In genomic region chr10:10915215-10915614, GRCh38 we compare ENCODE assay signal across 26 cellular contexts.
A peak's percentile ranks its signal among the peaks of the same experiment; 100 is the strongest.
DNase-seq lines count a peak whose midpoint lies in the region; ATAC-seq, FAIRE-seq and TF ChIP-seq lines count a peak whose summit lies in the region.
"Had no signal": no experiment of that assay in that cellular context is flagged by ENCODE, and none has a peak within 500 bp of the region (broad histone marks: within the 10 kb centered on the region; RNA-seq: fewer than 3 reads in every experiment).

No MANE protein-coding gene starts in this region.

- H3F3A ChIP-seq in GM23248 (ENCODE audit: insufficient read depth), result peaks cover 21% of the 10 kb centered on the region

- H3K9me3 Mint-ChIP-seq in activated CD8-positive, alpha-beta T cell treated with anti-CD3 and anti-CD28 coated beads, Interleukin-2, amount 10 ng/mL, durations not matched to agents 7 days and 5 days (ENCODE audit: insufficient read depth), result no peaks in the 10 kb centered on the region
- no peaks in the 10 kb centered on the region for H3K9me3 Mint-ChIP-seq in activated CD8-positive, alpha-beta T cell treated with anti-CD3 and anti-CD28 coated beads for 36 hours
- H3K9me3 Mint-ChIP-seq in CD4-positive, alpha-beta T cell, result no peaks in the 10 kb centered on the region
- no peaks in the 10 kb centered on the region for H3K9me3 Mint-ChIP-seq in activated T-helper 2 cell treated with anti-CD3 and anti-CD28 coated beads, Interferon-gamma antibody, Interleukin-2, Interleukin-4, amounts not matched to agents 10 μg/mL and 5 μg/mL and 100 μg/mL, durations not matched to agents 14 hours and 24 hours and 36 hours
- H3K9me3 Mint-ChIP-seq: H9 had no signal

- CTCF ChIA-PET in activated CD8-positive, alpha-beta T cell treated with anti-CD3 and anti-CD28 coated beads, Interleukin-2, amount 10 ng/mL, durations not matched to agents 7 days and 5 days (lab: Charles Lee), result interaction anchor here (0.6 kb wide), 1 partner anchor 294 kb away, joined by 4 read pairs; no protein-coding TSS in a partner anchor
- CTCF ChIA-PET in activated CD8-positive, alpha-beta T cell treated with anti-CD3 and anti-CD28 coated beads for 36 hours (lab: Charles Lee), result no interaction called here
- CTCF ChIA-PET in CD4-positive, alpha-beta T cell (lab: Charles Lee), result no interaction called here
- CTCF ChIA-PET in K562 (lab: Yijun Ruan, JAX; ENCODE audit: low intra/inter-chr PET ratio), result no interaction called here

- H3K27ac Mint-ChIP-seq in activated CD8-positive, alpha-beta T cell treated with anti-CD3 and anti-CD28 coated beads, Interleukin-2, amount 10 ng/mL, durations not matched to agents 7 days and 5 days, result no peak overlapping the region
- H3K27ac Mint-ChIP-seq in activated CD8-positive, alpha-beta T cell treated with anti-CD3 and anti-CD28 coated beads for 36 hours, result no peak overlapping the region
- no peak overlapping the region for H3K27ac Mint-ChIP-seq in CD4-positive, alpha-beta T cell
- no peak overlapping the region for H3K27ac Mint-ChIP-seq in activated T-helper 2 cell treated with anti-CD3 and anti-CD28 coated beads, Interferon-gamma antibody, Interleukin-2, Interleukin-4, amounts not matched to agents 10 μg/mL and 5 μg/mL and 100 μg/mL, durations not matched to agents 14 hours and 24 hours and 36 hours
- H3K27ac Mint-ChIP-seq: B cell, H9 had no signal

- H3K79me2 ChIP-seq in GM23248 (ENCODE audit: insufficient read depth) (no peaks in the 10 kb centered on the region), K562 (ENCODE audit: control insufficient read depth, insufficient read depth, low read length) (no peaks in the 10 kb centered on the region)

- TF ChIP-seq POLR2A in K562 (conservative IDR thresholded peaks at IDR 0.05), result no peak

- no peak overlapping the region for H3K27ac ChIP-seq in CD4-positive, alpha-beta T cell (ENCODE audit: low read depth, low read length)
- H3K27ac ChIP-seq in GM23248 (no peak overlapping the region), K562 (ENCODE audit: extremely low read depth, low read depth, low read length) (no peak overlapping the region)
- H3K27ac ChIP-seq: HL-60, KMS-11, Peyer's patch, SJSA1 had no signal

- TF ChIP-seq RAD21 in K562 (CRISPR knock-in tag; conservative IDR thresholded peaks at IDR 0.05 in 1 of 2, IDR thresholded peaks at IDR 0.05 in 1 of 2), result no peak

- H3K27me3 Mint-ChIP-seq in activated CD8-positive, alpha-beta T cell treated with anti-CD3 and anti-CD28 coated beads, Interleukin-2, amount 10 ng/mL, durations not matched to agents 7 days and 5 days (ENCODE audit: low read depth), result peaks cover 12% of the 10 kb centered on the region
- peaks cover 9% of the 10 kb centered on the region for H3K27me3 Mint-ChIP-seq in activated CD8-positive, alpha-beta T cell treated with anti-CD3 and anti-CD28 coated beads for 36 hours
- H3K27me3 Mint-ChIP-seq in CD4-positive, alpha-beta T cell, result peaks cover 18% of the 10 kb centered on the region
- H3K27me3 Mint-ChIP-seq in activated T-helper 2 cell treated with anti-CD3 and anti-CD28 coated beads, Interferon-gamma antibody, Interleukin-2, Interleukin-4, amounts not matched to agents 10 μg/mL and 5 μg/mL and 100 μg/mL, durations not matched to agents 14 hours and 24 hours and 36 hours (ENCODE audit: low read depth), result peaks cover 9% of the 10 kb centered on the region

- H2AFZ ChIP-seq in GM23248 (no peak overlapping the region), K562 (ENCODE audit: low read depth, low read length) (no peak overlapping the region)

- H3K4me3 ChIP-seq in GM23248 (no peak overlapping the region), K562 (no peak overlapping the region)
- H3K4me3 ChIP-seq: GM12878, Peyer's patch, SJSA1 had no signal

- no peaks in the 10 kb centered on the region for H3K27me3 ChIP-seq in CD4-positive, alpha-beta T cell (ENCODE audit: control insufficient read depth, insufficient read depth, low read length)
- no peaks in the 10 kb centered on the region for H3K27me3 ChIP-seq in GM23248 (replicated peaks; ENCODE audit: insufficient read depth)
- H3K27me3 ChIP-seq in K562 (ENCODE audit: control insufficient read depth in 2 of 2, insufficient read depth in 2 of 2, low read length in 2 of 2), result peaks cover 0 to 5% of the 10 kb centered on the region in 2 experiments; a peak in 1 of 5 replicates
- H3K27me3 ChIP-seq: Peyer's patch had no signal

- H3K9me3 ChIP-seq in CD4-positive, alpha-beta T cell (ENCODE audit: control insufficient read depth, low read length), result no peaks in the 10 kb centered on the region
- H3K9me3 ChIP-seq in GM23248 (ENCODE audit: low read depth) (no peaks in the 10 kb centered on the region), K562 (replicated peaks; ENCODE audit: control insufficient read depth, insufficient read depth, low read depth, low read length) (no peaks in the 10 kb centered on the region)
- H3K9me3 ChIP-seq: Peyer's patch, SJSA1 had no signal

- H3K9ac ChIP-seq in GM23248, result no peak overlapping the region
- H3K9ac ChIP-seq in K562 (ENCODE audit: insufficient read depth in 1 of 2, low read depth in 2 of 2, low read length in 2 of 2), result no peak overlapping the region
- H3K9ac ChIP-seq: KMS-11 had no signal

- H3K4me1 ChIP-seq in GM23248 (ENCODE audit: insufficient read depth), result peaks cover 13% of the 10 kb centered on the region
- H3K4me1 ChIP-seq in K562 (replicated peaks in 1 of 2; ENCODE audit: control insufficient read depth in 2 of 2, insufficient read depth in 2 of 2, low read length in 2 of 2), result no peaks in the 10 kb centered on the region
- H3K4me1 ChIP-seq: Peyer's patch had no signal

- no peak for FAIRE-seq in K562 (lab: Jason Lieb, UNC)
- FAIRE-seq: A204.1, D721Med, GM12878, HepG2 had no signal

- no peak for DNase-seq in activated CD8-positive, alpha-beta T cell treated with anti-CD3 and anti-CD28 coated beads, Interleukin-2, amount 10 ng/mL, durations not matched to agents 7 days and 5 days
- no peak for DNase-seq in activated CD8-positive, alpha-beta T cell treated with anti-CD3 and anti-CD28 coated beads for 36 hours
- DNase-seq in CD4-positive, alpha-beta T cell, result no peak
- DNase-seq in GM23248, result peak; percentile 27
- DNase-seq in K562 (ENCODE audit: extremely low read depth in 1 of 4, low spot score in 3 of 4), result no peak
- no peak for DNase-seq in T1000 (lab: John Stamatoyannopoulos, UW)
- DNase-seq in SKM-1 treated with dmso at 0.1 percent for 144 hours (lab: John Stamatoyannopoulos, UW; ENCODE audit: unreplicated experiment), result no peak
- no peak for DNase-seq in activated T-helper 2 cell treated with anti-CD3 and anti-CD28 coated beads, Interferon-gamma antibody, Interleukin-2, Interleukin-4, amounts not matched to agents 10 μg/mL and 5 μg/mL and 100 μg/mL, durations not matched to agents 14 hours and 24 hours and 36 hours (ENCODE audit: low spot score)
- DNase-seq: DMS53, H9, NCI-H1694, NCI-H2081, NCI-H2171, NCI-H345, NCI-H524, NCI-H82, Peyer's patch had no signal

- no peak for TF ChIP-seq EP300 in K562 (IDR thresholded peaks at IDR 0.05; ENCODE audit: low read length)

- H3K4me2 ChIP-seq in GM23248 (ENCODE audit: unreplicated experiment) (no peak overlapping the region), K562 (ENCODE audit: insufficient read depth, low read length) (no peak overlapping the region)
- H3K4me2 ChIP-seq: KMS-11 had no signal

- H4K20me1 ChIP-seq in GM23248 (ENCODE audit: insufficient read depth) (no peaks in the 10 kb centered on the region), K562 (replicated peaks; ENCODE audit: control insufficient read depth, insufficient read depth, low read length) (no peaks in the 10 kb centered on the region)

- H3K9me1 ChIP-seq in K562 (ENCODE audit: control insufficient read depth, insufficient read depth, low read length), result no peaks in the 10 kb centered on the region

- ATAC-seq in activated CD8-positive, alpha-beta T cell treated with anti-CD3 and anti-CD28 coated beads, Interleukin-2, amount 10 ng/mL, durations not matched to agents 7 days and 5 days, result peak; percentile 69
- no peak for ATAC-seq in activated CD8-positive, alpha-beta T cell treated with anti-CD3 and anti-CD28 coated beads for 36 hours
- ATAC-seq in CD4-positive, alpha-beta T cell (ENCODE audit: poor library complexity), result peak; percentile 37
- ATAC-seq in K562, result no peak
- ATAC-seq: GM12878, HepG2 had no signal

- H3K4me3 Mint-ChIP-seq in activated CD8-positive, alpha-beta T cell treated with anti-CD3 and anti-CD28 coated beads, Interleukin-2, amount 10 ng/mL, durations not matched to agents 7 days and 5 days, result no peak overlapping the region
- no peak overlapping the region for H3K4me3 Mint-ChIP-seq in activated CD8-positive, alpha-beta T cell treated with anti-CD3 and anti-CD28 coated beads for 36 hours
- no peak overlapping the region for H3K4me3 Mint-ChIP-seq in CD4-positive, alpha-beta T cell
- H3K4me3 Mint-ChIP-seq in activated T-helper 2 cell treated with anti-CD3 and anti-CD28 coated beads, Interferon-gamma antibody, Interleukin-2, Interleukin-4, amounts not matched to agents 10 μg/mL and 5 μg/mL and 100 μg/mL, durations not matched to agents 14 hours and 24 hours and 36 hours (ENCODE audit: low read depth), result no peak overlapping the region
- H3K4me3 Mint-ChIP-seq: B cell, CD14-positive monocyte, H9 had no signal

- no peaks in the 10 kb centered on the region for H3K9me2 ChIP-seq in GM23248 (ENCODE audit: insufficient read depth)

- in situ Hi-C loops in GM23248 (cut with MboI) (no loop called here), K562 (cut with MboI) (loop anchor here (25.0 kb wide), 1 partner anchor 847 kb away; no protein-coding TSS in a partner anchor)

- intact Hi-C loops in activated CD8-positive, alpha-beta T cell treated with anti-CD3 and anti-CD28 coated beads for 36 hours (cut with micrococcal nuclease), result no loop called here
- intact Hi-C loops in CD4-positive, alpha-beta T cell (cut with DNase I, micrococcal nuclease), result no loop called here
- intact Hi-C loops in K562 (cut with micrococcal nuclease), result no loop called here
- intact Hi-C loops in activated T-helper 2 cell treated with anti-CD3 and anti-CD28 coated beads, Interferon-gamma antibody, Interleukin-2, Interleukin-4, amounts not matched to agents 10 μg/mL and 5 μg/mL and 100 μg/mL, durations not matched to agents 14 hours and 24 hours and 36 hours (cut with micrococcal nuclease), result no loop called here

- H3K36me3 Mint-ChIP-seq in activated CD8-positive, alpha-beta T cell treated with anti-CD3 and anti-CD28 coated beads, Interleukin-2, amount 10 ng/mL, durations not matched to agents 7 days and 5 days (ENCODE audit: low read depth), result no peaks in the 10 kb centered on the region
- H3K36me3 Mint-ChIP-seq in activated CD8-positive, alpha-beta T cell treated with anti-CD3 and anti-CD28 coated beads for 36 hours (ENCODE audit: low read depth), result no peaks in the 10 kb centered on the region
- H3K36me3 Mint-ChIP-seq in CD4-positive, alpha-beta T cell (ENCODE audit: low read depth), result no peaks in the 10 kb centered on the region
- H3K36me3 Mint-ChIP-seq in activated T-helper 2 cell treated with anti-CD3 and anti-CD28 coated beads, Interferon-gamma antibody, Interleukin-2, Interleukin-4, amounts not matched to agents 10 μg/mL and 5 μg/mL and 100 μg/mL, durations not matched to agents 14 hours and 24 hours and 36 hours (ENCODE audit: low read depth), result no peaks in the 10 kb centered on the region
- H3K36me3 Mint-ChIP-seq: CD14-positive monocyte had no signal

- POLR2A ChIA-PET in activated CD8-positive, alpha-beta T cell treated with anti-CD3 and anti-CD28 coated beads, Interleukin-2, amount 10 ng/mL, durations not matched to agents 7 days and 5 days (lab: Charles Lee), result no interaction called here
- POLR2A ChIA-PET in activated CD8-positive, alpha-beta T cell treated with anti-CD3 and anti-CD28 coated beads for 36 hours (lab: Charles Lee), result no interaction called here
- POLR2A ChIA-PET in CD4-positive, alpha-beta T cell (lab: Charles Lee), result no interaction called here
- POLR2A ChIA-PET in K562 (lab: Yijun Ruan, JAX), result no interaction called here

- H3K36me3 ChIP-seq in GM23248 (ENCODE audit: low read depth), result no peaks in the 10 kb centered on the region
- no peaks in the 10 kb centered on the region for H3K36me3 ChIP-seq in K562 (ENCODE audit: control insufficient read depth, insufficient read depth, low read length)
- H3K36me3 ChIP-seq: Peyer's patch, SJSA1 had no signal

- no TSS peak for BruUV-seq in K562 (replicated peaks; lab: Mats Ljungman, UMichigan)

- no peak for TF ChIP-seq CTCF in activated CD8-positive, alpha-beta T cell treated with anti-CD3 and anti-CD28 coated beads for 36 hours (IDR thresholded peaks at IDR 0.05)
- no peak for TF ChIP-seq CTCF in CD4-positive, alpha-beta T cell (IDR thresholded peaks at IDR 0.05)
- no peak for TF ChIP-seq CTCF in K562 (IDR thresholded peaks at IDR 0.05 in 2 of 3, conservative IDR thresholded peaks at IDR 0.05 in 1 of 3; ENCODE audit: insufficient read depth in 2 of 3, low read depth in 1 of 3, low read length in 3 of 3)

- no peaks in the 10 kb centered on the region for H3K4me1 Mint-ChIP-seq in activated CD8-positive, alpha-beta T cell treated with anti-CD3 and anti-CD28 coated beads, Interleukin-2, amount 10 ng/mL, durations not matched to agents 7 days and 5 days (ENCODE audit: low read depth)
- H3K4me1 Mint-ChIP-seq in activated CD8-positive, alpha-beta T cell treated with anti-CD3 and anti-CD28 coated beads for 36 hours (ENCODE audit: low read depth), result no peaks in the 10 kb centered on the region
- no peaks in the 10 kb centered on the region for H3K4me1 Mint-ChIP-seq in CD4-positive, alpha-beta T cell (ENCODE audit: low read depth)
- peaks cover 2% of the 10 kb centered on the region for H3K4me1 Mint-ChIP-seq in activated T-helper 2 cell treated with anti-CD3 and anti-CD28 coated beads, Interferon-gamma antibody, Interleukin-2, Interleukin-4, amounts not matched to agents 10 μg/mL and 5 μg/mL and 100 μg/mL, durations not matched to agents 14 hours and 24 hours and 36 hours (ENCODE audit: low read depth)
- H3K4me1 Mint-ChIP-seq: B cell had no signal

Comparison
In these comparisons a context has a peak if more than half of its experiments do, and no peak if none do; other contexts are left out.
1. ATAC-seq: peak in activated CD8-positive, alpha-beta T cell treated with anti-CD3 and anti-CD28 coated beads, Interleukin-2, amount 10 ng/mL, durations not matched to agents 7 days and 5 days (single experiment) and CD4-positive, alpha-beta T cell (single experiment); none in activated CD8-positive, alpha-beta T cell treated with anti-CD3 and anti-CD28 coated beads for 36 hours (single experiment) and K562 (single experiment).